In genomic region chr12:78864483-78865296, GRCh38 we compare ENCODE assay signal across 1 cellular context.
TF ChIP-seq lines count a peak whose summit lies in the region.

Gene SYT1 (plus strand): TSS chr12:78864774.

TF ChIP-seq in GM12878, 131 proteins besides CTCF, POLR2A, EP300 and RAD21 (continued from another document):
- TF ChIP-seq NKRF (conservative IDR thresholded peaks at IDR 0.05) (no peak), PAX8 (IDR thresholded peaks at IDR 0.05) (no peak)
